ENCODE assay signal across 1 cellular context in genomic region chr3:160226026-160226739, GRCh38.
TF ChIP-seq lines count a peak whose summit lies in the region.

No MANE protein-coding gene starts in this region.

TF ChIP-seq in WTC11, 78 proteins besides CTCF, POLR2A, EP300 and RAD21 (continued from another document):
- peak; percentile 56; the same call in 1 of the 2 replicates for TF ChIP-seq JUN (CRISPR knock-in tag; IDR thresholded peaks at IDR 0.05)
- 0 out of 2 replicates have a peak, but pooled peaks have one; percentile 18 for TF ChIP-seq FOXJ3 (CRISPR knock-in tag; IDR thresholded peaks at IDR 0.05; ENCODE audit: borderline replicate concordance)
- no peak for TF ChIP-seq ATF3 (CRISPR knock-in tag; conservative IDR thresholded peaks at IDR 0.05)
- TF ChIP-seq E2F5 (CRISPR knock-in tag; IDR thresholded peaks at IDR 0.05): 0 out of 2 replicates have a peak, but pooled peaks have one; percentile 63
- TF ChIP-seq NR1H2 (CRISPR knock-in tag; IDR thresholded peaks at IDR 0.05): no peak
- 0 out of 2 replicates have a peak, but pooled peaks have one; percentile 56 for TF ChIP-seq ELF4 (CRISPR knock-in tag; IDR thresholded peaks at IDR 0.05; ENCODE audit: low read depth)
- peak; percentile 84; the same call in 1 of the 2 replicates for TF ChIP-seq USF1 (CRISPR knock-in tag; IDR thresholded peaks at IDR 0.05)
- TF ChIP-seq IRF2 (CRISPR knock-in tag; IDR thresholded peaks at IDR 0.05; ENCODE audit: borderline replicate concordance, low read depth): no peak; the same call in none of the 2 replicates
- no peak; the same call in 1 of the 2 replicates for TF ChIP-seq NFYB (CRISPR knock-in tag; conservative IDR thresholded peaks at IDR 0.05; ENCODE audit: low read depth)
- TF ChIP-seq ZNF423 (CRISPR knock-in tag; IDR thresholded peaks at IDR 0.05): no peak
- TF ChIP-seq MAX (CRISPR knock-in tag; IDR thresholded peaks at IDR 0.05): peak; percentile 98
- TF ChIP-seq, protein P1, sequence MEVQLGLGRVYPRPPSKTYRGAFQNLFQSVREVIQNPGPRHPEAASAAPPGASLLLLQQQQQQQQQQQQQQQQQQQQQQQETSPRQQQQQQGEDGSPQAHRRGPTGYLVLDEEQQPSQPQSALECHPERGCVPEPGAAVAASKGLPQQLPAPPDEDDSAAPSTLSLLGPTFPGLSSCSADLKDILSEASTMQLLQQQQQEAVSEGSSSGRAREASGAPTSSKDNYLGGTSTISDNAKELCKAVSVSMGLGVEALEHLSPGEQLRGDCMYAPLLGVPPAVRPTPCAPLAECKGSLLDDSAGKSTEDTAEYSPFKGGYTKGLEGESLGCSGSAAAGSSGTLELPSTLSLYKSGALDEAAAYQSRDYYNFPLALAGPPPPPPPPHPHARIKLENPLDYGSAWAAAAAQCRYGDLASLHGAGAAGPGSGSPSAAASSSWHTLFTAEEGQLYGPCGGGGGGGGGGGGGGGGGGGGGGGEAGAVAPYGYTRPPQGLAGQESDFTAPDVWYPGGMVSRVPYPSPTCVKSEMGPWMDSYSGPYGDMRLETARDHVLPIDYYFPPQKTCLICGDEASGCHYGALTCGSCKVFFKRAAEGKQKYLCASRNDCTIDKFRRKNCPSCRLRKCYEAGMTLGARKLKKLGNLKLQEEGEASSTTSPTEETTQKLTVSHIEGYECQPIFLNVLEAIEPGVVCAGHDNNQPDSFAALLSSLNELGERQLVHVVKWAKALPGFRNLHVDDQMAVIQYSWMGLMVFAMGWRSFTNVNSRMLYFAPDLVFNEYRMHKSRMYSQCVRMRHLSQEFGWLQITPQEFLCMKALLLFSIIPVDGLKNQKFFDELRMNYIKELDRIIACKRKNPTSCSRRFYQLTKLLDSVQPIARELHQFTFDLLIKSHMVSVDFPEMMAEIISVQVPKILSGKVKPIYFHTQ (CRISPR knock-in tag; IDR thresholded peaks at IDR 0.05): no peak
- TF ChIP-seq, protein P2, sequence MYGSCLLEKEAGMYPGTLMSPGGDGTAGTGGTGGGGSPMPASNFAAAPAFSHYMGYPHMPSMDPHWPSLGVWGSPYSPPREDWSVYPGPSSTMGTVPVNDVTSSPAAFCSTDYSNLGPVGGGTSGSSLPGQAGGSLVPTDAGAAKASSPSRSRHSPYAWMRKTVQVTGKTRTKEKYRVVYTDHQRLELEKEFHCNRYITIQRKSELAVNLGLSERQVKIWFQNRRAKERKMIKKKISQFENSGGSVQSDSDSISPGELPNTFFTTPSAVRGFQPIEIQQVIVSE (CRISPR knock-in tag; IDR thresholded peaks at IDR 0.05; ENCODE audit: borderline replicate concordance): no peak
- TF ChIP-seq, protein P3, sequence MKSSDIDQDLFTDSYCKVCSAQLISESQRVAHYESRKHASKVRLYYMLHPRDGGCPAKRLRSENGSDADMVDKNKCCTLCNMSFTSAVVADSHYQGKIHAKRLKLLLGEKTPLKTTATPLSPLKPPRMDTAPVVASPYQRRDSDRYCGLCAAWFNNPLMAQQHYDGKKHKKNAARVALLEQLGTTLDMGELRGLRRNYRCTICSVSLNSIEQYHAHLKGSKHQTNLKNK (CRISPR knock-in tag; IDR thresholded peaks at IDR 0.05): no peak
- TF ChIP-seq, protein P4, sequence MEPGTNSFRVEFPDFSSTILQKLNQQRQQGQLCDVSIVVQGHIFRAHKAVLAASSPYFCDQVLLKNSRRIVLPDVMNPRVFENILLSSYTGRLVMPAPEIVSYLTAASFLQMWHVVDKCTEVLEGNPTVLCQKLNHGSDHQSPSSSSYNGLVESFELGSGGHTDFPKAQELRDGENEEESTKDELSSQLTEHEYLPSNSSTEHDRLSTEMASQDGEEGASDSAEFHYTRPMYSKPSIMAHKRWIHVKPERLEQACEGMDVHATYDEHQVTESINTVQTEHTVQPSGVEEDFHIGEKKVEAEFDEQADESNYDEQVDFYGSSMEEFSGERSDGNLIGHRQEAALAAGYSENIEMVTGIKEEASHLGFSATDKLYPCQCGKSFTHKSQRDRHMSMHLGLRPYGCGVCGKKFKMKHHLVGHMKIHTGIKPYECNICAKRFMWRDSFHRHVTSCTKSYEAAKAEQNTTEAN (CRISPR knock-in tag; IDR thresholded peaks at IDR 0.05): no peak; the same call in 1 of the 2 replicates
- TF ChIP-seq GTF2I (CRISPR knock-in tag; conservative IDR thresholded peaks at IDR 0.05): no peak
- TF ChIP-seq MYBL2 (CRISPR knock-in tag; IDR thresholded peaks at IDR 0.05): no peak; the same call in 1 of the 2 replicates
- no peak for TF ChIP-seq RELA (CRISPR knock-in tag; IDR thresholded peaks at IDR 0.05; ENCODE audit: borderline replicate concordance)
- peak; percentile 92; the same call in 1 of the 2 replicates for TF ChIP-seq FOXP1 (CRISPR knock-in tag; IDR thresholded peaks at IDR 0.05; ENCODE audit: borderline replicate concordance)
- TF ChIP-seq ARID4B (CRISPR knock-in tag; IDR thresholded peaks at IDR 0.05; ENCODE audit: borderline replicate concordance): peak; percentile 94
- TF ChIP-seq ZBTB21 (CRISPR knock-in tag; IDR thresholded peaks at IDR 0.05; ENCODE audit: borderline replicate concordance): 0 out of 2 replicates have a peak, but pooled peaks have one; percentile 32
- TF ChIP-seq HMGA2 (CRISPR knock-in tag; IDR thresholded peaks at IDR 0.05): no peak
- no peak for TF ChIP-seq NFATC4 (CRISPR knock-in tag; IDR thresholded peaks at IDR 0.05)
- TF ChIP-seq, protein P5, sequence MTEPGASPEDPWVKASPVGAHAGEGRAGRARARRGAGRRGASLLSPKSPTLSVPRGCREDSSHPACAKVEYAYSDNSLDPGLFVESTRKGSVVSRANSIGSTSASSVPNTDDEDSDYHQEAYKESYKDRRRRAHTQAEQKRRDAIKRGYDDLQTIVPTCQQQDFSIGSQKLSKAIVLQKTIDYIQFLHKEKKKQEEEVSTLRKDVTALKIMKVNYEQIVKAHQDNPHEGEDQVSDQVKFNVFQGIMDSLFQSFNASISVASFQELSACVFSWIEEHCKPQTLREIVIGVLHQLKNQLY (CRISPR knock-in tag; IDR thresholded peaks at IDR 0.05): no peak
- TF ChIP-seq TCF7 (CRISPR knock-in tag; IDR thresholded peaks at IDR 0.05; ENCODE audit: low read depth): peak; percentile 81; the same call in 1 of the 2 replicates
- TF ChIP-seq NR2C2 (CRISPR knock-in tag; IDR thresholded peaks at IDR 0.05): peak; percentile 74; the same call in 1 of the 2 replicates
- no peak for TF ChIP-seq ZNF396 (CRISPR knock-in tag; IDR thresholded peaks at IDR 0.05; ENCODE audit: borderline replicate concordance)
- TF ChIP-seq ZNF232 (CRISPR knock-in tag; IDR thresholded peaks at IDR 0.05): peak; percentile 91
- peak; percentile 84; the same call in 1 of the 2 replicates for TF ChIP-seq TEAD1 (CRISPR knock-in tag; IDR thresholded peaks at IDR 0.05)
- no peak for TF ChIP-seq ZNF671 (CRISPR knock-in tag; IDR thresholded peaks at IDR 0.05)
- 0 out of 2 replicates have a peak, but pooled peaks have one; percentile 1 for TF ChIP-seq KAT7 (CRISPR knock-in tag; IDR thresholded peaks at IDR 0.05; ENCODE audit: borderline replicate concordance)
- 0 out of 2 replicates have a peak, but pooled peaks have one; percentile 40 for TF ChIP-seq FOXP4 (CRISPR knock-in tag; IDR thresholded peaks at IDR 0.05)
- TF ChIP-seq SMAD3 (CRISPR knock-in tag; IDR thresholded peaks at IDR 0.05; ENCODE audit: borderline replicate concordance): peak; percentile 92; the same call in 1 of the 2 replicates
- no peak for TF ChIP-seq NR3C1 (CRISPR knock-in tag; conservative IDR thresholded peaks at IDR 0.05; ENCODE audit: low read depth)
- TF ChIP-seq ZNF219 (CRISPR knock-in tag; IDR thresholded peaks at IDR 0.05; ENCODE audit: borderline replicate concordance): no peak
- peak; percentile 74; the same call in 1 of the 2 replicates for TF ChIP-seq TEAD4 (CRISPR knock-in tag; IDR thresholded peaks at IDR 0.05)
- 0 out of 2 replicates have a peak, but pooled peaks have one; percentile 8 for TF ChIP-seq HMGXB4 (CRISPR knock-in tag; IDR thresholded peaks at IDR 0.05)
- peak; percentile 92 for TF ChIP-seq CREB1 (CRISPR knock-in tag; IDR thresholded peaks at IDR 0.05)
- no peak for TF ChIP-seq ATF1 (CRISPR knock-in tag; IDR thresholded peaks at IDR 0.05)
